Comparison of ENCODE assay signal across 23 cellular contexts in the genomic region with DNA sequence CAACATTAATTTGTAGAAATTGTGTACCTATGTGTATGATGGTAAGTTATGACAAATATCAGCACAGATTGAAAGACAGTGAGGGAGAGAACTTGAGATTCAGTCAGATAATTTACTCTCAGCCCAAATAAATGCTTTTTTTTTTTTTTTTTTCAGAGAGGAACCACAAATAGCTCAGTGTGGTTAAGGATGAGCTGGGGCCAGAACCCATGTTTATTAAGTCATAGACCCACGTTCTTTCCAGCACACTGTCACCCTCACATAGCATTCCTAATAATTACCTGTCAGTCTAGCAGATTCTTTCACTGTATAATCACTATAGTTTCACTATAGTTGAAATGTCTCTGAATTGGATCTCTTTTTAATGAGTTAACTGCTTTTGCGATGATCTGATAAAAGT.
DNase-seq lines count a peak whose midpoint lies in the region; TF ChIP-seq lines count a peak whose summit lies in the region.
"Had no signal": no experiment of that assay in that cellular context is flagged by ENCODE, and none has a peak within 500 bp of the region (broad histone marks: within the 10 kb centered on the region; RNA-seq: fewer than 3 reads in every experiment).

No MANE protein-coding gene starts in this region.

- no peak for TF ChIP-seq CTCF in smooth muscle cell (IDR thresholded peaks at IDR 0.05; ENCODE audit: borderline replicate concordance, insufficient read depth, poor library complexity, severe bottlenecking)
- no peak for TF ChIP-seq CTCF in GM13977 (IDR thresholded peaks at IDR 0.05; ENCODE audit: extremely low read depth, insufficient read depth, missing control alignments)

- H3K9ac ChIP-seq in GM23248 (peak overlapping the region; percentile 45), smooth muscle cell (ENCODE audit: low read depth) (no peak overlapping the region)

- H3K9me3 ChIP-seq in GM23248 (ENCODE audit: low read depth) (no peaks in the 10 kb centered on the region), SJCRH30 (replicated peaks) (no peaks in the 10 kb centered on the region), smooth muscle cell (replicated peaks; ENCODE audit: low read depth) (no peaks in the 10 kb centered on the region)
- H3K9me3 ChIP-seq: body of pancreas, colonic mucosa, heart left ventricle, spleen, tibial nerve had no signal

- DNase-seq in GM23248: peak; percentile 84
- DNase-seq in SJCRH30: peak; percentile 18 to 37
- DNase-seq in iris pigment epithelial cell (ENCODE audit: low read depth): peak; percentile 36
- no peak for DNase-seq in smooth muscle cell (lab: John Stamatoyannopoulos, UW; ENCODE audit: unreplicated experiment)
- DNase-seq in NCI-H187 (lab: John Stamatoyannopoulos, UW): no peak
- DNase-seq in 8988T: no peak
- no peak for DNase-seq in GM13977 (ENCODE audit: low spot score)
- DNase-seq: activated B cell treated with CpG ODN at 0.5 μM for 24 hours; activated CD4-positive, alpha-beta T cell treated with anti-CD3 and anti-CD28 coated beads, Interleukin-2, amount 50 U/mL, for 4 hours; activated CD8-positive, alpha-beta memory T cell treated with anti-CD3 and anti-CD28 coated beads, Interleukin-2, amount 50 U/mL, for 4 hours; body of pancreas; colonic mucosa; COR-L47; DMS79; heart left ventricle; NCI-H1694; NCI-H748 treated with DMSO at 0.1 percent for 48 hours; nephron progenitor cell; spleen; stimulated activated CD4-positive, alpha-beta T cell treated with anti-CD3 and anti-CD28 coated beads, Interleukin-4, amount 100 ng/mL, for 4 hours; stimulated activated naive CD8-positive, alpha-beta T cell treated with anti-CD3 and anti-CD28 coated beads, Interleukin-15, Interleukin-2, amounts not matched to agents 100 U/mL and 50 U/mL, for 24 hours had no signal

- 36 to 42% methylated on average over 2 of the region's 2 CpGs for WGBS in GM23248 (ENCODE audit: low coverage in 1 of 2, low lambda C conversion rate in 2 of 2, missing lambda C conversion rate in 2 of 2), 2 experiments
- 80% methylated on average over 2 of the region's 2 CpGs for WGBS in smooth muscle cell (ENCODE audit: low lambda C conversion rate)

- peak overlapping the region; percentile 79 for H3K27ac ChIP-seq in GM23248
- peak overlapping the region; percentile 57 for H3K27ac ChIP-seq in SJCRH30
- H3K27ac ChIP-seq in smooth muscle cell (ENCODE audit: low read depth): peak overlapping the region; percentile 61
- H3K27ac ChIP-seq: body of pancreas, colonic mucosa, RWPE1, spleen, tibial nerve had no signal

- H3K4me3 ChIP-seq in GM23248 (peak overlapping the region; percentile 28; the same call in 1 of the 2 replicates), SJCRH30 (no peak overlapping the region), smooth muscle cell (no peak overlapping the region)
- H3K4me3 ChIP-seq: body of pancreas, colonic mucosa, heart left ventricle, spleen, tibial nerve had no signal

- H3K79me2 ChIP-seq in GM23248 (ENCODE audit: insufficient read depth) (no peaks in the 10 kb centered on the region), smooth muscle cell (ENCODE audit: low read depth) (no peaks in the 10 kb centered on the region)

- peaks cover 50% of the 10 kb centered on the region for H3F3A ChIP-seq in GM23248 (ENCODE audit: insufficient read depth)
- no peaks in the 10 kb centered on the region for H3F3A ChIP-seq in smooth muscle cell (ENCODE audit: low read depth)

- in situ Hi-C loops in GM23248 (cut with MboI) (no loop called here), GM13977 (cut with MboI; ENCODE audit: low pct_unique_long_range_greater_than_20kb, low sequenced_read_pairs, unreplicated experiment) (no loop called here)

- peak overlapping the region; percentile 70 for H3K4me2 ChIP-seq in GM23248 (ENCODE audit: unreplicated experiment)
- H3K4me2 ChIP-seq in smooth muscle cell: peak overlapping the region; percentile 35

- H3K36me3 ChIP-seq in GM23248 (ENCODE audit: low read depth): no peaks in the 10 kb centered on the region
- no peaks in the 10 kb centered on the region for H3K36me3 ChIP-seq in SJCRH30
- H3K36me3 ChIP-seq in smooth muscle cell (ENCODE audit: low read depth): no peaks in the 10 kb centered on the region
- H3K36me3 ChIP-seq: colonic mucosa, heart left ventricle, spleen, tibial nerve had no signal

- no peaks in the 10 kb centered on the region for H3K9me2 ChIP-seq in GM23248 (ENCODE audit: insufficient read depth)

- no peak overlapping the region for H2AFZ ChIP-seq in GM23248
- no peak overlapping the region for H2AFZ ChIP-seq in smooth muscle cell (ENCODE audit: low read depth)

- H3K27me3 ChIP-seq in GM23248 (replicated peaks; ENCODE audit: insufficient read depth): no peaks in the 10 kb centered on the region
- no peaks in the 10 kb centered on the region for H3K27me3 ChIP-seq in SJCRH30
- no peaks in the 10 kb centered on the region for H3K27me3 ChIP-seq in smooth muscle cell (ENCODE audit: low read depth)
- H3K27me3 ChIP-seq: body of pancreas, colonic mucosa, heart left ventricle, spleen, tibial nerve had no signal

- H4K20me1 ChIP-seq in GM23248 (ENCODE audit: insufficient read depth) (no peaks in the 10 kb centered on the region), smooth muscle cell (ENCODE audit: low read depth) (no peaks in the 10 kb centered on the region)

- H3K4me1 ChIP-seq in GM23248 (ENCODE audit: insufficient read depth) (peaks cover 60% of the 10 kb centered on the region), SJCRH30 (peaks cover 21% of the 10 kb centered on the region), smooth muscle cell (ENCODE audit: low read depth) (peaks cover 9% of the 10 kb centered on the region)
- H3K4me1 ChIP-seq: body of pancreas, colonic mucosa, spleen had no signal

Comparison
In these comparisons a context has a peak if more than half of its experiments do, and no peak if none do; other contexts are left out.
1. DNase-seq: peak in GM23248 (single experiment), SJCRH30 (2 of 2) and iris pigment epithelial cell (single experiment); none in smooth muscle cell (single experiment), NCI-H187 (0 of 2), 8988T (single experiment) and GM13977 (single experiment).
2. Peak in every context shown above with its lines, with median percentiles within 50 percentile points of each other: H3K27ac ChIP-seq.